Comparison of ENCODE assay signal across 18 cellular contexts in genomic region chr13:43558942-43559341, GRCh38.
DNase-seq lines count a peak whose midpoint lies in the region; ATAC-seq and TF ChIP-seq lines count a peak whose summit lies in the region.
"Had no signal": no experiment of that assay in that cellular context is flagged by ENCODE, and none has a peak within 500 bp of the region (broad histone marks: within the 10 kb centered on the region; RNA-seq: fewer than 3 reads in every experiment).

No MANE protein-coding gene starts in this region.

- no peak for TF ChIP-seq CTCF in fibroblast of mammary gland (conservative IDR thresholded peaks at IDR 0.05; ENCODE audit: control insufficient read depth, insufficient read depth, low read depth, low read length)

- no peak for DNase-seq in Right ventricle myocardium inferior (ENCODE audit: missing footprints)
- DNase-seq in cardiac septum (ENCODE audit: low spot score) = no peak
- DNase-seq in fibroblast of mammary gland (ENCODE audit: low read depth) = peak; percentile 41
- DNase-seq in left ventricle myocardium superior = no peak
- DNase-seq in superior temporal gyrus (ENCODE audit: extremely low spot score) = peak; percentile 67
- no peak for DNase-seq in stimulated activated CD4-positive, alpha-beta T cell treated with anti-CD3 and anti-CD28 coated beads, Interleukin-4, amount 100 ng/mL, for 1 hour
- no peak for DNase-seq in left colon
- DNase-seq: 8988T; Calu3; CD8-positive, alpha-beta memory T cell; EL; GF-D8; Kasumi-1; NCI-H1694; NCI-H446; NCI-H526; SHP77 had no signal

- ATAC-seq in Right ventricle myocardium inferior (peak; percentile 54), left ventricle myocardium superior (peak; percentile 76), GM19395 (IDR thresholded peaks at IDR 0.05; ENCODE audit: unreplicated experiment) (no peak), left colon (no peak)

- intact Hi-C loops in Right ventricle myocardium inferior (cut with DNase I) (no loop called here), cardiac septum (cut with DNase I) (no loop called here), left ventricle myocardium superior (cut with micrococcal nuclease) (no loop called here), left colon (cut with DNase I, micrococcal nuclease) (no loop called here)

- H3K4me3 ChIP-seq in fibroblast of mammary gland (ENCODE audit: control insufficient read depth, low read depth, low read length) = no peak overlapping the region

Comparison
In these comparisons a context has a peak if more than half of its experiments do, and no peak if none do; other contexts are left out.
1. ATAC-seq: peak in Right ventricle myocardium inferior (single experiment) and left ventricle myocardium superior (single experiment); none in GM19395 (single experiment) and left colon (single experiment).
2. DNase-seq: peak in fibroblast of mammary gland (single experiment) and superior temporal gyrus (single experiment); none in Right ventricle myocardium inferior (single experiment), cardiac septum (single experiment), left ventricle myocardium superior (single experiment), stimulated activated CD4-positive, alpha-beta T cell treated with anti-CD3 and anti-CD28 coated beads, Interleukin-4, amount 100 ng/mL, for 1 hour (single experiment) and left colon (0 of 2).